Comparison of ENCODE assay signal across 16 cellular contexts in the genomic region with DNA sequence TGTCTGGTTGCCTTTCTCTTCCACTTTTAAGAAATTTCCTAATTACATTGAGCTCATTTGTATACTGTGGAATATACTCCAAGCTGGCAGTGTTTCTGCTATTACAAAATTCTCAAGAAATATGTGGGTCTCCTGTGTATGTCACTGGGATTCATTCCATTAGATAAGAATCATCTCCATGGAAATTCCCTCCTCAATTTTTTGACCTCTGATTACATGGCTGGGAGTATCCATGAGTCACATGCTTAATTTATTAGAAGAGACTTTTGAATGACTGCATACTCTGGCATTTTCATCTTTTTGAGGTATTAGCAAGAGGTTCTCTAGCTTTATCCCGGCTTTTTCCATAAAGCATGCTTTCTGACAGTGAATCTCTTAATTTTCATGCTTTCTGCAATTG.
DNase-seq lines count a peak whose midpoint lies in the region; ATAC-seq and TF ChIP-seq lines count a peak whose summit lies in the region.
"Had no signal": no experiment of that assay in that cellular context is flagged by ENCODE, and none has a peak within 500 bp of the region (broad histone marks: within the 10 kb centered on the region; RNA-seq: fewer than 3 reads in every experiment).

No MANE protein-coding gene starts in this region.

- no peaks in the 10 kb centered on the region for H3K9me2 ChIP-seq in PC-3 (replicated peaks; ENCODE audit: low read length)

- CTCF ChIA-PET in PC-3 (lab: Charles Lee): no interaction called here

- peaks cover 17% of the 10 kb centered on the region for H3K4me1 ChIP-seq in PC-3 (ENCODE audit: insufficient read depth, low read length)
- H3K4me1 ChIP-seq in colonic mucosa: no peaks in the 10 kb centered on the region
- H3K4me1 ChIP-seq: BLaER1, HAP-1 had no signal

- H3K9me3 ChIP-seq in PC-3 (ENCODE audit: low read length) (peaks cover 5% of the 10 kb centered on the region; the same call in 1 of the 2 replicates), colonic mucosa (no peaks in the 10 kb centered on the region)
- H3K9me3 ChIP-seq: BLaER1, HAP-1 had no signal

- no peak for TF ChIP-seq CTCF in PC-3 (conservative IDR thresholded peaks at IDR 0.05; ENCODE audit: low read depth, low read length)
- no peak for TF ChIP-seq CTCF in colonic mucosa (IDR thresholded peaks at IDR 0.05)

- ATAC-seq in PC-3: no peak
- no peak for ATAC-seq in HG03097 (IDR thresholded peaks at IDR 0.05; ENCODE audit: low FRiP score, unreplicated experiment)
- ATAC-seq: GM12878, HepG2 had no signal

- intact Hi-C loops in PC-3 (cut with micrococcal nuclease) (loop anchor here (5.0 to 10.0 kb wide), 4 partner anchors 315 to 635 kb away; no protein-coding TSS in a partner anchor), colonic mucosa (cut with DNase I) (no loop called here)

- H3K79me2 ChIP-seq in PC-3 (ENCODE audit: low read length): no peaks in the 10 kb centered on the region

- no peaks in the 10 kb centered on the region for H3K27me3 ChIP-seq in PC-3 (ENCODE audit: low read length)
- H3K27me3 ChIP-seq in colonic mucosa: no peaks in the 10 kb centered on the region
- H3K27me3 ChIP-seq: BLaER1 had no signal

- no peaks in the 10 kb centered on the region for H3F3A ChIP-seq in PC-3 (ENCODE audit: low read length, unreplicated experiment)

- H3K9ac ChIP-seq in PC-3 (ENCODE audit: low read length): no peak overlapping the region
- no peak overlapping the region for H3K9ac ChIP-seq in colonic mucosa (ENCODE audit: low read depth in 2 of 2, low read length in 2 of 2)
- H3K9ac ChIP-seq: BLaER1, GM23248 had no signal

- peak; percentile 60 for DNase-seq in ELR (ENCODE audit: low read depth)
- DNase-seq in PC-3: peak; percentile 26
- peak; percentile 2 for DNase-seq in T1000 (lab: John Stamatoyannopoulos, UW)
- peak; percentile 16 for DNase-seq in kidney tubule cell (ENCODE audit: low spot score)
- no peak for DNase-seq in NCI-H524 treated with DMSO at 0.1 percent for 48 hours (lab: John Stamatoyannopoulos, UW)
- no peak for DNase-seq in colonic mucosa
- DNase-seq: 8988T; CD4-positive, alpha-beta memory T cell; DMS153; DMS79; GM23248 had no signal

- H4K20me1 ChIP-seq in PC-3 (ENCODE audit: low read length): no peaks in the 10 kb centered on the region
- H4K20me1 ChIP-seq: BLaER1 had no signal

- BruUV-seq in PC-3 (replicated peaks; lab: Mats Ljungman, UMichigan): no TSS peak

- H3K27ac ChIP-seq in PC-3 (ENCODE audit: low read length) (no peak overlapping the region), colonic mucosa (no peak overlapping the region)
- H3K27ac ChIP-seq: BLaER1, GM23248 had no signal

- POLR2A ChIA-PET in PC-3 (lab: Charles Lee; ENCODE audit: unreplicated experiment): no interaction called here

- no peak overlapping the region for H3K4me2 ChIP-seq in PC-3 (ENCODE audit: low read length)
- H3K4me2 ChIP-seq: BLaER1 had no signal

- no peak overlapping the region for H2AFZ ChIP-seq in PC-3 (ENCODE audit: low read length)
- H2AFZ ChIP-seq: GM23248 had no signal

- no peak overlapping the region for H3K4me3 ChIP-seq in PC-3 (ENCODE audit: low read length)
- H3K4me3 ChIP-seq in colonic mucosa: no peak overlapping the region
- H3K4me3 ChIP-seq: BLaER1, GM12878, GM23248, HAP-1 had no signal

- H3K36me3 ChIP-seq in PC-3 (ENCODE audit: low read depth, low read length) (no peaks in the 10 kb centered on the region; the same call in 1 of the 2 replicates), colonic mucosa (no peaks in the 10 kb centered on the region)
- H3K36me3 ChIP-seq: BLaER1, HAP-1 had no signal

Comparison
In these comparisons a context has a peak if more than half of its experiments do, and no peak if none do; other contexts are left out.
1. DNase-seq: peak in ELR (single experiment), PC-3 (single experiment), T1000 (single experiment) and kidney tubule cell (single experiment); none in NCI-H524 treated with DMSO at 0.1 percent for 48 hours (single experiment) and colonic mucosa (single experiment).